Comparison of ENCODE assay signal across 17 cellular contexts in genomic region chr3:190018460-190018859, GRCh38.
DNase-seq lines count a peak whose midpoint lies in the region; ATAC-seq and TF ChIP-seq lines count a peak whose summit lies in the region.
"Had no signal": no experiment of that assay in that cellular context is flagged by ENCODE, and none has a peak within 500 bp of the region (broad histone marks: within the 10 kb centered on the region; RNA-seq: fewer than 3 reads in every experiment).

No MANE protein-coding gene starts in this region.

- no peak overlapping the region for H3K4me3 ChIP-seq in cardiac muscle cell
- H3K4me3 ChIP-seq: GM23248 had no signal

- no peaks in the 10 kb centered on the region for H3K36me3 ChIP-seq in cardiac muscle cell
- H3K36me3 ChIP-seq: BE2C had no signal

- peaks cover 48% of the 10 kb centered on the region for H3K4me1 ChIP-seq in cardiac muscle cell (ENCODE audit: low read depth)
- peaks cover 34% of the 10 kb centered on the region for H3K4me1 ChIP-seq in foreskin keratinocyte
- H3K4me1 ChIP-seq: BE2C had no signal

- DNase-seq in cardiac muscle cell (ENCODE audit: low read depth in 1 of 2, low spot score in 1 of 2): no peak
- no peak for DNase-seq in cardiac septum (ENCODE audit: low spot score)
- DNase-seq in WTC11 (ENCODE audit: low spot score): no peak
- no peak for DNase-seq in foreskin keratinocyte
- DNase-seq in osteocyte (ENCODE audit: extremely low spot score, unreplicated experiment): no peak
- DNase-seq in NCI-H1092 treated with DMSO at 0.1 percent for 48 hours (lab: John Stamatoyannopoulos, UW): no peak
- DNase-seq in AG08395 (ENCODE audit: low spot score): no peak
- no peak for DNase-seq in SHP77 treated with DMSO at 0.1 percent for 48 hours (lab: John Stamatoyannopoulos, UW)
- DNase-seq: 8988T; BE2C; CD4-positive, CD25-positive, alpha-beta regulatory T cell; CD8-positive, alpha-beta memory T cell; DMS 273 treated with DMSO at 0.1 percent for 48 hours; DND-41; EL; GM23248; H7 had no signal

- H3K27me3 ChIP-seq in cardiac muscle cell (no peaks in the 10 kb centered on the region), foreskin keratinocyte (no peaks in the 10 kb centered on the region)
- H3K27me3 ChIP-seq: BE2C had no signal

- POLR2A ChIA-PET in WTC11 (lab: Charles Lee): no interaction called here

- H3K27me3 Mint-ChIP-seq in WTC11 (ENCODE audit: low read depth) (no peaks in the 10 kb centered on the region), osteocyte (ENCODE audit: unreplicated experiment) (no peaks in the 10 kb centered on the region)
- H3K27me3 Mint-ChIP-seq: CD4-positive, CD25-positive, alpha-beta regulatory T cell had no signal

- CTCF ChIA-PET in WTC11 (lab: Charles Lee): no interaction called here

- H3K4me1 Mint-ChIP-seq in WTC11 (peaks cover 52% of the 10 kb centered on the region), osteocyte (ENCODE audit: unreplicated experiment) (peaks cover 75% of the 10 kb centered on the region)
- H3K4me1 Mint-ChIP-seq: CD4-positive, CD25-positive, alpha-beta regulatory T cell; CD8-positive, alpha-beta memory T cell had no signal

- ATAC-seq in WTC11 (no peak), foreskin keratinocyte (no peak)

- H3K4me3 Mint-ChIP-seq in WTC11 (no peak overlapping the region), osteocyte (ENCODE audit: unreplicated experiment) (no peak overlapping the region)
- H3K4me3 Mint-ChIP-seq: CD4-positive, CD25-positive, alpha-beta regulatory T cell; CD8-positive, alpha-beta memory T cell had no signal

- peaks cover 4% of the 10 kb centered on the region for H3K9me3 Mint-ChIP-seq in WTC11
- H3K9me3 Mint-ChIP-seq in osteocyte (ENCODE audit: unreplicated experiment): no peaks in the 10 kb centered on the region
- H3K9me3 Mint-ChIP-seq: CD8-positive, alpha-beta memory T cell had no signal

- H3K9me3 ChIP-seq in cardiac muscle cell (ENCODE audit: low read depth): no peaks in the 10 kb centered on the region
- H3K9me3 ChIP-seq: BE2C had no signal

- H3K36me3 Mint-ChIP-seq in WTC11 (no peaks in the 10 kb centered on the region), osteocyte (ENCODE audit: unreplicated experiment) (peaks cover 4% of the 10 kb centered on the region)
- H3K36me3 Mint-ChIP-seq: CD4-positive, CD25-positive, alpha-beta regulatory T cell; CD8-positive, alpha-beta memory T cell had no signal

- H3K27ac Mint-ChIP-seq in WTC11 (no peak overlapping the region; the same call in 1 of the 2 replicates), osteocyte (ENCODE audit: unreplicated experiment) (peak overlapping the region; percentile 85)
- H3K27ac Mint-ChIP-seq: CD4-positive, CD25-positive, alpha-beta regulatory T cell; CD8-positive, alpha-beta memory T cell had no signal

- peak overlapping the region; percentile 57 for H3K27ac ChIP-seq in cardiac muscle cell
- H3K27ac ChIP-seq in foreskin keratinocyte: peak overlapping the region; percentile 1
- H3K27ac ChIP-seq: GM23248 had no signal

- TF ChIP-seq CTCF in cardiac muscle cell (IDR thresholded peaks at IDR 0.05; ENCODE audit: low read depth, low read length) (no peak), WTC11 (IDR thresholded peaks at IDR 0.05) (no peak), foreskin keratinocyte (conservative IDR thresholded peaks at IDR 0.05) (no peak), osteocyte (IDR thresholded peaks at IDR 0.05) (no peak)

- intact Hi-C loops in cardiac septum (cut with DNase I): loop anchor here (2.0 to 10.0 kb wide), 3 partner anchors 59 to 184 kb away; partner anchors contain the start of gene P3H2

TF ChIP-seq in WTC11, 78 proteins besides CTCF, POLR2A, EP300 and RAD21:
- no peak for TF ChIP-seq GABPB1 (CRISPR knock-in tag; IDR thresholded peaks at IDR 0.05)
- TF ChIP-seq ZNF121 (CRISPR knock-in tag; IDR thresholded peaks at IDR 0.05): peak; percentile 84
- TF ChIP-seq GTF2I (CRISPR knock-in tag; conservative IDR thresholded peaks at IDR 0.05): 0 out of 2 replicates have a peak, but pooled peaks have one; percentile 16
